16 cellular contexts compared by ENCODE assay signal in genomic region chr6:82915666-82916065, GRCh38.
A peak's percentile ranks its signal among the peaks of the same experiment; 100 is the strongest.
DNase-seq lines count a peak whose midpoint lies in the region; ATAC-seq and TF ChIP-seq lines count a peak whose summit lies in the region.
"Had no signal": no experiment of that assay in that cellular context is flagged by ENCODE, and none has a peak within 500 bp of the region (broad histone marks: within the 10 kb centered on the region; RNA-seq: fewer than 3 reads in every experiment).

No MANE protein-coding gene starts in this region.

- peak; percentile 80 for DNase-seq in NCI-H510A treated with DMSO at 0.1 percent for 48 hours (lab: John Stamatoyannopoulos, UW)
- DNase-seq in NCI-H510A (lab: John Stamatoyannopoulos, UW): no peak
- peak; percentile 89 for DNase-seq in DMS53 treated with DMSO at 0.1 percent for 48 hours (lab: John Stamatoyannopoulos, UW; ENCODE audit: unreplicated experiment)
- peak; percentile 3 for DNase-seq in PC-3
- DNase-seq in foreskin keratinocyte: no peak
- no peak for DNase-seq in OCI-M2 (lab: John Stamatoyannopoulos, UW; ENCODE audit: unreplicated experiment)
- DNase-seq in inferior parietal cortex (ENCODE audit: extremely low spot score): no peak
- DNase-seq: BE2C; CD4-positive, alpha-beta memory T cell; COR-L47; H7; IMR-90 had no signal

- no peaks in the 10 kb centered on the region for H3F3A ChIP-seq in PC-3 (ENCODE audit: low read length, unreplicated experiment)

- intact Hi-C loops in PC-3 (cut with micrococcal nuclease): no loop called here

- no peaks in the 10 kb centered on the region for H3K9me2 ChIP-seq in PC-3 (replicated peaks; ENCODE audit: low read length)

- POLR2A ChIA-PET in PC-3 (lab: Charles Lee; ENCODE audit: unreplicated experiment): no interaction called here

- ATAC-seq in PC-3: no peak
- peak; percentile 21 for ATAC-seq in foreskin keratinocyte
- ATAC-seq in HG02798 (IDR thresholded peaks at IDR 0.05; ENCODE audit: poor library complexity, unreplicated experiment): no peak
- ATAC-seq: A549, GM23338 had no signal

- no peak overlapping the region for H3K9ac ChIP-seq in PC-3 (ENCODE audit: low read length)

- H3K4me3 ChIP-seq in PC-3 (ENCODE audit: low read length): no peak overlapping the region
- H3K4me3 ChIP-seq: A549, GM23338 had no signal

- no TSS peak for BruUV-seq in PC-3 (replicated peaks; lab: Mats Ljungman, UMichigan)

- H3K27me3 ChIP-seq in PC-3 (ENCODE audit: low read length) (no peaks in the 10 kb centered on the region), foreskin keratinocyte (no peaks in the 10 kb centered on the region)
- H3K27me3 ChIP-seq: BE2C had no signal

- H3K27ac ChIP-seq in PC-3 (ENCODE audit: low read length) (no peak overlapping the region), foreskin keratinocyte (no peak overlapping the region)
- H3K27ac ChIP-seq: A549, C4-2B had no signal

- H3K36me3 ChIP-seq in PC-3 (ENCODE audit: low read depth, low read length): peaks cover 10% of the 10 kb centered on the region

- CTCF ChIA-PET in PC-3 (lab: Charles Lee): no interaction called here

- no peak overlapping the region for H2AFZ ChIP-seq in PC-3 (ENCODE audit: low read length)
- H2AFZ ChIP-seq: GM23338 had no signal

- no peak overlapping the region for H3K4me2 ChIP-seq in PC-3 (ENCODE audit: low read length)
- H3K4me2 ChIP-seq: A549, GM23338 had no signal

- H3K79me2 ChIP-seq in PC-3 (ENCODE audit: low read length): no peaks in the 10 kb centered on the region

- H3K4me1 ChIP-seq in PC-3 (ENCODE audit: insufficient read depth, low read length): no peaks in the 10 kb centered on the region
- H3K4me1 ChIP-seq in foreskin keratinocyte: no peaks in the 10 kb centered on the region
- H3K4me1 ChIP-seq: A549, BE2C had no signal

- no peaks in the 10 kb centered on the region for H3K9me3 ChIP-seq in PC-3 (ENCODE audit: low read length)
- H3K9me3 ChIP-seq: A549 had no signal

- H4K20me1 ChIP-seq in PC-3 (ENCODE audit: low read length): no peaks in the 10 kb centered on the region

- TF ChIP-seq CTCF in PC-3 (conservative IDR thresholded peaks at IDR 0.05; ENCODE audit: low read depth, low read length) (no peak), foreskin keratinocyte (conservative IDR thresholded peaks at IDR 0.05) (no peak)

Comparison
In these comparisons a context has a peak if more than half of its experiments do, and no peak if none do; other contexts are left out.
1. DNase-seq: peak in NCI-H510A treated with DMSO at 0.1 percent for 48 hours (single experiment), DMS53 treated with DMSO at 0.1 percent for 48 hours (single experiment) and PC-3 (single experiment); none in NCI-H510A (single experiment), foreskin keratinocyte (0 of 2), OCI-M2 (single experiment) and inferior parietal cortex (single experiment).